ENCODE assay signal across 9 cellular contexts in genomic region chr1:212514782-212515181, GRCh38.
DNase-seq lines count a peak whose midpoint lies in the region; ATAC-seq and TF ChIP-seq lines count a peak whose summit lies in the region.
"Had no signal": no experiment of that assay in that cellular context is flagged by ENCODE, and none has a peak within 500 bp of the region (broad histone marks: within the 10 kb centered on the region; RNA-seq: fewer than 3 reads in every experiment).

No MANE protein-coding gene starts in this region.

- no peaks in the 10 kb centered on the region for H3K79me2 ChIP-seq in mesendoderm (ENCODE audit: control insufficient read depth, insufficient read depth, low read length)

- H3K36me3 Mint-ChIP-seq in effector memory CD8-positive, alpha-beta T cell (ENCODE audit: insufficient read depth), result no peaks in the 10 kb centered on the region

- no peaks in the 10 kb centered on the region for H3K9me3 ChIP-seq in thymus (ENCODE audit: control insufficient read depth)
- H3K9me3 ChIP-seq: ascending aorta had no signal

- H4K8ac ChIP-seq in mesendoderm (ENCODE audit: low read depth, low read length), result peak overlapping the region; percentile 91

- no peaks in the 10 kb centered on the region for H3K79me1 ChIP-seq in mesendoderm (ENCODE audit: low read length)

- H3K4me1 ChIP-seq in mesendoderm (ENCODE audit: control insufficient read depth, low read depth, low read length) (peaks cover 7% of the 10 kb centered on the region), thymus (ENCODE audit: control insufficient read depth, insufficient read depth, low read length) (peaks cover 3% of the 10 kb centered on the region)

- DNase-seq in activated CD8-positive, alpha-beta memory T cell treated with anti-CD3 and anti-CD28 coated beads for 24 hours, result peak; percentile 59
- DNase-seq in activated CD8-positive, alpha-beta memory T cell treated with anti-CD3 and anti-CD28 coated beads, Interleukin-2, amount 50 U/mL, for 48 hours, result no peak
- DNase-seq in effector memory CD8-positive, alpha-beta T cell, result no peak
- peak; percentile 68 for DNase-seq in mesendoderm
- no peak for DNase-seq in COLO668 (lab: John Stamatoyannopoulos, UW; ENCODE audit: unreplicated experiment)
- DNase-seq in HEK293T (ENCODE audit: extremely low spot score), result no peak

- no peak overlapping the region for H4K5ac ChIP-seq in mesendoderm (ENCODE audit: low read length)

- peak overlapping the region; percentile 10 for H2BK15ac ChIP-seq in mesendoderm (replicated peaks; ENCODE audit: low read depth)

- no peaks in the 10 kb centered on the region for H3K9me3 Mint-ChIP-seq in effector memory CD8-positive, alpha-beta T cell

- H3K18ac ChIP-seq in mesendoderm (ENCODE audit: low read length), result peak overlapping the region; percentile 71

- peak overlapping the region; percentile 70 for H2BK5ac ChIP-seq in mesendoderm (ENCODE audit: low read length)

- H3K36me3 ChIP-seq in mesendoderm (ENCODE audit: control insufficient read depth, insufficient read depth, low read length), result no peaks in the 10 kb centered on the region
- H3K36me3 ChIP-seq in thymus (ENCODE audit: control insufficient read depth, insufficient read depth), result peaks cover 3% of the 10 kb centered on the region
- H3K36me3 ChIP-seq: ascending aorta had no signal

- peak overlapping the region; percentile 75 for H2BK120ac ChIP-seq in mesendoderm (ENCODE audit: low read depth, low read length)

- POLR2A ChIA-PET in HEK293T (lab: Yijun Ruan, JAX), result interaction anchor here (2.6 kb wide), 1 partner anchor 93 kb away, joined by 11 read pairs; the partner anchor contains the start of gene ATF3

- WGBS in mesendoderm (ENCODE audit: extremely low coverage, insufficient coverage, low lambda C conversion rate), result no CpG with 5 or more reads among the region's 36 CpGs
- 12% methylated on average over 36 of the region's 36 CpGs for WGBS in thymus

- peak overlapping the region; percentile 19 for H3K4me2 ChIP-seq in mesendoderm (ENCODE audit: low read length)

- peak overlapping the region; percentile 95 for H3K4ac ChIP-seq in mesendoderm (ENCODE audit: low read depth, low read length)

- H3K27me3 Mint-ChIP-seq in effector memory CD8-positive, alpha-beta T cell, result peaks cover 66 to 89% of the 10 kb centered on the region in 2 donors

- H3K56ac ChIP-seq in mesendoderm (ENCODE audit: low read length), result peak overlapping the region; percentile 71

- H2AK5ac ChIP-seq in mesendoderm (ENCODE audit: low read length), result no peak overlapping the region

- H3K4me1 Mint-ChIP-seq in effector memory CD8-positive, alpha-beta T cell (ENCODE audit: low read depth in 2 of 2), result peaks cover 0 to 4% of the 10 kb centered on the region in 2 donors

- H3K27me3 ChIP-seq in mesendoderm (ENCODE audit: insufficient read depth, low read length, poor library complexity) (no peaks in the 10 kb centered on the region), thymus (ENCODE audit: control insufficient read depth, insufficient read depth) (peaks cover 30% of the 10 kb centered on the region)
- H3K27me3 ChIP-seq: ascending aorta had no signal

- H3K4me3 ChIP-seq in mesendoderm (ENCODE audit: low read length) (no peak overlapping the region), thymus (ENCODE audit: low read length) (peak overlapping the region; percentile 28)

- CTCF ChIA-PET in HEK293T (lab: Yijun Ruan, JAX), result interaction anchor here (0.8 kb wide), 1 partner anchor 12 kb away, joined by 3 read pairs; no protein-coding TSS in a partner anchor

- H3K27ac ChIP-seq in mesendoderm (ENCODE audit: low read depth, low read length) (peak overlapping the region; percentile 68), thymus (ENCODE audit: low read depth) (no peak overlapping the region)

- no peak overlapping the region for H3K27ac Mint-ChIP-seq in effector memory CD8-positive, alpha-beta T cell

- peak; percentile 37 for ATAC-seq in effector memory CD8-positive, alpha-beta T cell (replicated peaks)
- no peak for ATAC-seq in GM18498 (IDR thresholded peaks at IDR 0.05; ENCODE audit: unreplicated experiment)

- peak overlapping the region; percentile 47 for H3K9ac ChIP-seq in mesendoderm (ENCODE audit: low read length)

- H3K4me3 Mint-ChIP-seq in effector memory CD8-positive, alpha-beta T cell, result peak overlapping the region in 1 of 2 donors; percentile 12

- H3K23ac ChIP-seq in mesendoderm (ENCODE audit: low read length), result no peak overlapping the region

TF ChIP-seq in HEK293T, 16 proteins besides CTCF, POLR2A, EP300 and RAD21:
- TF ChIP-seq FOXM1 (IDR thresholded peaks at IDR 0.05; ENCODE audit: borderline replicate concordance) (no peak), HDGF (IDR thresholded peaks at IDR 0.05; ENCODE audit: borderline replicate concordance) (no peak)

Comparison
In these comparisons a context has a peak if more than half of its experiments do, and no peak if none do; other contexts are left out.
1. DNase-seq: peak in activated CD8-positive, alpha-beta memory T cell treated with anti-CD3 and anti-CD28 coated beads for 24 hours (single experiment) and mesendoderm (single experiment); none in activated CD8-positive, alpha-beta memory T cell treated with anti-CD3 and anti-CD28 coated beads, Interleukin-2, amount 50 U/mL, for 48 hours (single experiment), effector memory CD8-positive, alpha-beta T cell (0 of 3), COLO668 (single experiment) and HEK293T (single experiment).